ENCODE assay signal across 8 cellular contexts in the genomic region with DNA sequence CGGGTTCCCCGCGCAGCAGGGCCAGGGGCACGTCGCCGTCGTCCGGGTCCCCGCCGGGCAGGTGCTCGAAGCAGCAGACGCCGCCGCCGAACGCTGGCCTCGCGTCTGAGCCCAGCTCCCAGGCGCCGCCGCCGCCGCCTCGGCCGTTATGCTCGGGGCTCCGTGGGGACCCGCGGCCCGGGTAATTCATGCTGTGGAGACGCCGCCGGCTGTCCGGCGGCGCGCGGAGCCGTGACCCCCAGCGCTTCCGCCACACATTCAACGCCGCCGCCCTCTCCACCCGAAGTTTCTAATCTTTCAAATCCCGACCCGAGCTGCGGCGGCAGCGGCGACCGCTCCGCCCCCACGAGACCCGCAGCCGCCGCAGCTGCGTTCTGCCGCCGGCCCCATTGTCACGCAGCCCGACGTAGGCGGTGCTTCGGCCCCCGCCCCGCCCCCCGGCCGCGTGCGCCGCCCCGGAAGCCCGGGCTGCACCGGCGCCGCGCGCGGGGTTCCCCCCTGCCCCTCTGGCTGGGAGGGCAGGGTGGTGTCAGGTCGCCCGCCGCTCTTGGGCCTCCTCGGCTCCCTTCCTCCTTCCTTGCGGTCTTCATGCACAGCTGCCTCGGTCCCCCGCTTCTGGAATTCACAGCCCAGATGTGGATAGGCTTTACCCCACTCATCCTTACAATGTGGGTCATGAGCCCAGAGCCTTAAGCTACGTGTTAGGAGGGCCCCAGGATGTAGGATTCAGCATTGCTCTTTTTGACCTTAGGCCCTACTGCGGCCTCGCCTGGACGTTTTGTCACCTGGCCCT. TPM values are rescaled to one million over a fixed set of nuclear protein-coding genes. Genes with fewer than 3 reads are reported as not detected.
DNase-seq lines count a peak whose midpoint lies in the region; ATAC-seq, FAIRE-seq and TF ChIP-seq lines count a peak whose summit lies in the region.

A gene (minus strand): TSS at position 415 of the 793 bp plus-strand sequence. CDS start 225 bp downstream, at position 190.

- H3K27ac Mint-ChIP-seq in activated B cell treated with CpG ODN at 0.5 μM for 24 hours = peak within 1 kb of the TSS; percentile 98

- H3K27me3 Mint-ChIP-seq in activated B cell treated with CpG ODN at 0.5 μM for 24 hours = no peaks in the 10 kb centered on the region

- DNase-seq in A549 (ENCODE audit: low read depth in 1 of 2, low spot score in 1 of 2) (peak; percentile 71 to 81), NCI-H2196 (lab: John Stamatoyannopoulos, UW; ENCODE audit: unreplicated experiment) (peak; percentile 82), activated B cell treated with CpG ODN at 0.5 μM for 24 hours (peak; percentile 92), cardiac fibroblast (ENCODE audit: low read depth in 2 of 2) (peak; percentile 63 to 69), iris pigment epithelial cell (ENCODE audit: low read depth) (peak; percentile 54)
- DNase-seq in stimulated activated CD4-positive, alpha-beta T cell treated with anti-CD3 and anti-CD28 coated beads, Interleukin-12 subunit alpha, Interleukin-12 subunit beta, amount 100 ng/mL, for 48 hours (ENCODE audit: low read depth in 2 of 3, low spot score in 1 of 3) = peak; percentile 59 to 78 (median 67)

- CTCF ChIA-PET in A549 (lab: Yijun Ruan, JAX) (interaction anchor here (0.5 to 1.7 kb wide), 4 partner anchors 12 to 1283 kb away, joined by 4 to 6 read pairs (median 4); no protein-coding TSS in a partner anchor), activated B cell treated with CpG ODN at 0.5 μM for 24 hours (lab: Charles Lee) (interaction anchor here (0.8 to 1.4 kb wide), 4 partner anchors 11 to 96 kb away, joined by 3 read pairs; no protein-coding TSS in a partner anchor)

- TF ChIP-seq EP300 in A549 (IDR thresholded peaks at IDR 0.05) = no peak

- peak; percentile 94 for TF ChIP-seq POLR2A in A549 (IDR thresholded peaks at IDR 0.05; ENCODE audit: low read length)

- H3K36me3 Mint-ChIP-seq in activated B cell treated with CpG ODN at 0.5 μM for 24 hours (ENCODE audit: low read depth) = peaks cover 11% of the 10 kb centered on the region

- H3K27ac ChIP-seq in A549 = peak within 1 kb of the TSS; percentile 83 to 94

- peak within 1 kb of the TSS; percentile 98 for H3K4me3 Mint-ChIP-seq in activated B cell treated with CpG ODN at 0.5 μM for 24 hours

- ATAC-seq in A549 (peak; percentile 85), GM18520 (IDR thresholded peaks at IDR 0.05; ENCODE audit: unreplicated experiment) (peak; percentile 43), HG03064 (IDR thresholded peaks at IDR 0.05; ENCODE audit: low read depth, unreplicated experiment) (peak; percentile 65), activated B cell treated with CpG ODN at 0.5 μM for 24 hours (ENCODE audit: low read depth) (peak; percentile 86)

- intact Hi-C loops in activated B cell treated with CpG ODN at 0.5 μM for 24 hours (cut with micrococcal nuclease) = loop anchor here (1.0 to 5.0 kb wide), 15 partner anchors 26 to 1414 kb away; a partner anchor contains a TSS

- H3K4me1 Mint-ChIP-seq in activated B cell treated with CpG ODN at 0.5 μM for 24 hours = peaks cover 48% of the 10 kb centered on the region

- no peak for FAIRE-seq in A549 (lab: Jason Lieb, UNC)

- TF ChIP-seq RAD21 in A549 (conservative IDR thresholded peaks at IDR 0.05 in 1 of 2, IDR thresholded peaks at IDR 0.05 in 1 of 2) = no peak

- POLR2A ChIA-PET in A549 (lab: Yijun Ruan, JAX) = interaction anchor here (0.5 to 1.5 kb wide), 10 partner anchors 11 to 202 kb away, joined by 3 to 5 read pairs (median 4); a partner anchor contains a TSS
- POLR2A ChIA-PET in activated B cell treated with CpG ODN at 0.5 μM for 24 hours (lab: Charles Lee) = interaction anchor here (0.6 to 3.8 kb wide), 24 partner anchors 8 to 1898 kb away, joined by 3 to 68 read pairs (median 5); a partner anchor contains a TSS

- TF ChIP-seq CTCF in A549 (IDR thresholded peaks at IDR 0.05) = no peak
- no peak for TF ChIP-seq CTCF in activated B cell treated with CpG ODN at 0.5 μM for 24 hours (IDR thresholded peaks at IDR 0.05)
- no peak for TF ChIP-seq CTCF in cardiac fibroblast (IDR thresholded peaks at IDR 0.05; ENCODE audit: low read depth, low read length)

- H3K9me3 Mint-ChIP-seq in activated B cell treated with CpG ODN at 0.5 μM for 24 hours = no peaks in the 10 kb centered on the region

- H3K9me3 ChIP-seq in A549 = no peaks in the 10 kb centered on the region

- peak within 1 kb of the TSS; percentile 81 for H3K4me2 ChIP-seq in A549

- WGBS in A549 (ENCODE audit: missing lambda C conversion rate) = 9% methylated on average over 12 of the region's 91 CpGs

- H3K4me1 ChIP-seq in A549 = peaks cover 12% of the 10 kb centered on the region

- H3K4me3 ChIP-seq in A549 (peak within 1 kb of the TSS; percentile 90), cardiac fibroblast (replicated peaks in 1 of 2; ENCODE audit: low read depth in 2 of 2, low read length in 2 of 2) (peak within 1 kb of the TSS; percentile 86 to 88)

TF ChIP-seq in A549, 52 proteins besides CTCF, POLR2A, EP300 and RAD21:
- TF ChIP-seq, protein P1, sequence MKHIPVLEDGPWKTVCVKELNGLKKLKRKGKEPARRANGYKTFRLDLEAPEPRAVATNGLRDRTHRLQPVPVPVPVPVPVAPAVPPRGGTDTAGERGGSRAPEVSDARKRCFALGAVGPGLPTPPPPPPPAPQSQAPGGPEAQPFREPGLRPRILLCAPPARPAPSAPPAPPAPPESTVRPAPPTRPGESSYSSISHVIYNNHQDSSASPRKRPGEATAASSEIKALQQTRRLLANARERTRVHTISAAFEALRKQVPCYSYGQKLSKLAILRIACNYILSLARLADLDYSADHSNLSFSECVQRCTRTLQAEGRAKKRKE (CRISPR knock-in tag; IDR thresholded peaks at IDR 0.05; ENCODE audit: low read depth) = 0 out of 2 replicates have a peak, but pooled peaks have one; percentile 15
- TF ChIP-seq JUN (IDR thresholded peaks at IDR 0.05) (peak; percentile 60 to 74; a peak in 4 of 5 replicates), RNF2 (IDR thresholded peaks at IDR 0.05; ENCODE audit: borderline replicate concordance, low read depth) (no peak), CBX8 (IDR thresholded peaks at IDR 0.05) (no peak), PHF8 (IDR thresholded peaks at IDR 0.05; ENCODE audit: borderline replicate concordance, low read depth) (peak; percentile 38), CHD4 (IDR thresholded peaks at IDR 0.05; ENCODE audit: borderline replicate concordance) (no peak), HOXB13 (CRISPR knock-in tag; IDR thresholded peaks at IDR 0.05; ENCODE audit: low read depth) (no peak), TFCP2L1 (CRISPR knock-in tag; IDR thresholded peaks at IDR 0.05) (no peak), MYC (IDR thresholded peaks at IDR 0.05; ENCODE audit: borderline replicate concordance, low read length) (peak; percentile 40; the same call in 1 of the 2 replicates), GATA3 (IDR thresholded peaks at IDR 0.05; ENCODE audit: borderline replicate concordance) (no peak), HOXA7 (CRISPR knock-in tag; IDR thresholded peaks at IDR 0.05) (no peak), SMC3 (IDR thresholded peaks at IDR 0.05) (no peak), HOXB5 (CRISPR knock-in tag; IDR thresholded peaks at IDR 0.05) (no peak)
- TF ChIP-seq, protein P2, sequence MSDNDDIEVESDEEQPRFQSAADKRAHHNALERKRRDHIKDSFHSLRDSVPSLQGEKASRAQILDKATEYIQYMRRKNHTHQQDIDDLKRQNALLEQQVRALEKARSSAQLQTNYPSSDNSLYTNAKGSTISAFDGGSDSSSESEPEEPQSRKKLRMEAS (IDR thresholded peaks at IDR 0.05) = peak; percentile 39; the same call in 1 of the 2 replicates
- TF ChIP-seq, protein P3, sequence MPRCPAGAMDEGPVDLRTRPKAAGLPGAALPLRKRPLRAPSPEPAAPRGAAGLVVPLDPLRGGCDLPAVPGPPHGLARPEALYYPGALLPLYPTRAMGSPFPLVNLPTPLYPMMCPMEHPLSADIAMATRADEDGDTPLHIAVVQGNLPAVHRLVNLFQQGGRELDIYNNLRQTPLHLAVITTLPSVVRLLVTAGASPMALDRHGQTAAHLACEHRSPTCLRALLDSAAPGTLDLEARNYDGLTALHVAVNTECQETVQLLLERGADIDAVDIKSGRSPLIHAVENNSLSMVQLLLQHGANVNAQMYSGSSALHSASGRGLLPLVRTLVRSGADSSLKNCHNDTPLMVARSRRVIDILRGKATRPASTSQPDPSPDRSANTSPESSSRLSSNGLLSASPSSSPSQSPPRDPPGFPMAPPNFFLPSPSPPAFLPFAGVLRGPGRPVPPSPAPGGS (IDR thresholded peaks at IDR 0.05) = peak; percentile 96

RNA-seq across cellular contexts. Expression of the gene that starts here (rescaled TPM):
- polyA plus RNA-seq in A549 (2011; rRNA removed) (9.5 and 12.3 TPM in 2 replicates), A549 (2017; fragmentation: RNase III; extraction: RNeasy Plus Mini Kit Qiagen cat#74134 plus additional on column Dnase treatment) (6.1 to 6.3 TPM (median 6.2 TPM) in 3 replicates)
- polyA plus RNA-seq in A549 (2012; cell fraction: cytosol; rRNA removed) = 2.4 and 2.6 TPM in 2 replicates
- 2.4 and 2.8 TPM in 2 replicates for polyA plus RNA-seq in A549 (2012; cell fraction: nucleus; rRNA removed)
- 10.7 and 12.1 TPM in 2 replicates for polyA minus RNA-seq in A549 (2011; rRNA and poly(A)+ RNA removed)
- total RNA-seq in activated B cell treated with CpG ODN at 0.5 μM for 24 hours = 44.0 and 59.8 TPM in 2 replicates

Comparison
In these comparisons a context has a peak if more than half of its experiments do, and no peak if none do; other contexts are left out.
1. Peak in every context shown above with its lines: DNase-seq, ATAC-seq, H3K4me3 ChIP-seq and H3K27ac ChIP-seq.